Comparison of ENCODE assay signal across 20 cellular contexts in the genomic region with DNA sequence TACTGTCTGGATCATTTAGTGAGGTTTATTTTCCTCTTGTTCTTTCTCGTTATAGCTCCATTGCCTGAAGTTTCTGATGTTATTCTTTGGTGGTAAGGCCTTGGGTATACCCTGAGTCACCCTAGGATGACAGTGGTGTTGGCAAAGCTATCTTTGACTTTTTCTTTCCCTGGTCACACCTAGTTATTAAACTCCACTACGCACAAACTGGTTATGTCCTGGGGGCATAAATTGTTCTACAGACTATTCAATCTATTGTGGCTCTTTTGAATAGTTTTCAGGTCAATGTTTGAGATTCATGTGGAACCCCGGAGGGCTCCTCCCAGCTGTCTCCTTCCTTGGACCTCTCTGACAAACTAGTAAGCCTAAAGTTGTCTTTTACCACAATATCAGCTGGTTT.
A peak's percentile ranks its signal among the peaks of the same experiment; 100 is the strongest.
DNase-seq lines count a peak whose midpoint lies in the region; ATAC-seq and TF ChIP-seq lines count a peak whose summit lies in the region.
"Had no signal": no experiment of that assay in that cellular context is flagged by ENCODE, and none has a peak within 500 bp of the region (broad histone marks: within the 10 kb centered on the region; RNA-seq: fewer than 3 reads in every experiment).

No MANE protein-coding gene starts in this region.

- CTCF ChIA-PET in RWPE1 (lab: Yijun Ruan, JAX) = interaction anchor here (0.6 kb wide), 2 partner anchors 90 to 415 kb away, joined by 3 read pairs; no protein-coding TSS in a partner anchor
- CTCF ChIA-PET in naive thymus-derived CD4-positive, alpha-beta T cell (lab: Charles Lee) = no interaction called here

- no peak overlapping the region for H3K27ac ChIP-seq in RWPE1
- H3K27ac ChIP-seq in endodermal cell (ENCODE audit: low read depth, low read length) = no peak overlapping the region
- H3K27ac ChIP-seq in naive thymus-derived CD4-positive, alpha-beta T cell (ENCODE audit: low read depth, low read length) = no peak overlapping the region
- H3K27ac ChIP-seq: BLaER1, SJSA1 had no signal

- intact Hi-C loops in naive thymus-derived CD4-positive, alpha-beta T cell (cut with micrococcal nuclease) = no loop called here

- peaks cover 2% of the 10 kb centered on the region for H3K27me3 Mint-ChIP-seq in endodermal cell (ENCODE audit: insufficient read depth)
- peaks cover 5 to 26% (median 14%) of the 10 kb centered on the region in 5 donors for H3K27me3 Mint-ChIP-seq in naive thymus-derived CD4-positive, alpha-beta T cell

- DNase-seq in M059J (ENCODE audit: low read depth) (peak; percentile 93), RWPE1 (ENCODE audit: low spot score) (peak; percentile 24), endodermal cell (no peak), A172 (ENCODE audit: low spot score) (no peak), NCI-H2227 treated with DMSO at 0.1 percent for 48 hours (lab: John Stamatoyannopoulos, UW) (no peak), epidermal melanocyte (ENCODE audit: insufficient read length, low spot score) (no peak)
- no peak for DNase-seq in naive thymus-derived CD4-positive, alpha-beta T cell
- DNase-seq: ACHN; CD4-positive, alpha-beta T cell; COR-L47; DMS 273 treated with DMSO at 0.1 percent for 48 hours; DMS79 treated with DMSO at 0.1 percent for 48 hours; NCI-H1694; NCI-H510A; NCI-H748 treated with DMSO at 0.1 percent for 48 hours had no signal

- no peak overlapping the region for H3K4me3 Mint-ChIP-seq in endodermal cell
- H3K4me3 Mint-ChIP-seq in naive thymus-derived CD4-positive, alpha-beta T cell = no peak overlapping the region
- H3K4me3 Mint-ChIP-seq: CD4-positive, alpha-beta T cell had no signal

- H3K4me1 ChIP-seq in endodermal cell (ENCODE audit: control insufficient read depth, insufficient read depth, low read length) = no peaks in the 10 kb centered on the region
- H3K4me1 ChIP-seq in naive thymus-derived CD4-positive, alpha-beta T cell (ENCODE audit: control insufficient read depth in 2 of 2, insufficient read depth in 2 of 2, low read length in 2 of 2) = no peaks in the 10 kb centered on the region
- H3K4me1 ChIP-seq: BLaER1, SJSA1 had no signal

- no peaks in the 10 kb centered on the region for H3K36me3 ChIP-seq in endodermal cell (ENCODE audit: control insufficient read depth, insufficient read depth, low read length)
- no peaks in the 10 kb centered on the region for H3K36me3 ChIP-seq in naive thymus-derived CD4-positive, alpha-beta T cell (ENCODE audit: control insufficient read depth in 2 of 3, insufficient read depth in 3 of 3, low read length in 3 of 3)
- H3K36me3 ChIP-seq: BLaER1, SJSA1 had no signal

- H3K27ac Mint-ChIP-seq in endodermal cell = no peak overlapping the region
- H3K27ac Mint-ChIP-seq in naive thymus-derived CD4-positive, alpha-beta T cell = no peak overlapping the region
- H3K27ac Mint-ChIP-seq: CD4-positive, alpha-beta T cell; IgD-negative memory B cell had no signal

- peak overlapping the region; percentile 29 for H3K4me3 ChIP-seq in endodermal cell (ENCODE audit: low read length)
- H3K4me3 ChIP-seq in naive thymus-derived CD4-positive, alpha-beta T cell (ENCODE audit: low read length) = no peak overlapping the region
- H3K4me3 ChIP-seq: BLaER1, SJSA1 had no signal

- WGBS in endodermal cell (ENCODE audit: insufficient coverage in 1 of 2, insufficient read length in 1 of 2), 2 experiments = 38 to 76% methylated on average over 1 to 3 of the region's 3 CpGs

- H3K36me3 Mint-ChIP-seq in endodermal cell (ENCODE audit: low read depth) = peaks cover 10% of the 10 kb centered on the region
- H3K36me3 Mint-ChIP-seq in naive thymus-derived CD4-positive, alpha-beta T cell = peaks cover 0 to 5% (median 0%) of the 10 kb centered on the region in 5 donors
- H3K36me3 Mint-ChIP-seq: IgD-negative memory B cell had no signal

- no peak for TF ChIP-seq CTCF in RWPE1 (conservative IDR thresholded peaks at IDR 0.05; ENCODE audit: low read depth)
- TF ChIP-seq CTCF in endodermal cell (conservative IDR thresholded peaks at IDR 0.05) = no peak

- ATAC-seq in naive thymus-derived CD4-positive, alpha-beta T cell = no peak
- ATAC-seq: Panc1, Right ventricle myocardium inferior had no signal

- no peaks in the 10 kb centered on the region for H3K4me1 Mint-ChIP-seq in endodermal cell
- no peaks in the 10 kb centered on the region for H3K4me1 Mint-ChIP-seq in naive thymus-derived CD4-positive, alpha-beta T cell

- peaks cover 26% of the 10 kb centered on the region for H3K9me3 ChIP-seq in endodermal cell (ENCODE audit: control insufficient read depth, low read length)
- no peaks in the 10 kb centered on the region for H3K9me3 ChIP-seq in naive thymus-derived CD4-positive, alpha-beta T cell (ENCODE audit: control insufficient read depth in 2 of 3, low read length in 3 of 3)
- H3K9me3 ChIP-seq: BLaER1, SJSA1 had no signal

- H3K27me3 ChIP-seq in endodermal cell (ENCODE audit: control insufficient read depth, insufficient read depth, low read length, poor library complexity, severe bottlenecking) = no peaks in the 10 kb centered on the region
- no peaks in the 10 kb centered on the region for H3K27me3 ChIP-seq in naive thymus-derived CD4-positive, alpha-beta T cell (ENCODE audit: control insufficient read depth in 2 of 2, insufficient read depth in 2 of 2, low read length in 2 of 2)
- H3K27me3 ChIP-seq: BLaER1 had no signal

- no peak overlapping the region for H3K9ac ChIP-seq in endodermal cell (ENCODE audit: extremely low read depth, low read length, poor library complexity, severe bottlenecking)
- H3K9ac ChIP-seq: BLaER1 had no signal

- POLR2A ChIA-PET in RWPE1 (lab: Yijun Ruan, JAX; ENCODE audit: low non-redundant PET) = interaction anchor here (0.7 kb wide), 1 partner anchor 142 kb away, joined by 3 read pairs; no protein-coding TSS in a partner anchor
- POLR2A ChIA-PET in naive thymus-derived CD4-positive, alpha-beta T cell (lab: Charles Lee) = no interaction called here

- peaks cover 19% of the 10 kb centered on the region for H3K9me3 Mint-ChIP-seq in endodermal cell
- H3K9me3 Mint-ChIP-seq in naive thymus-derived CD4-positive, alpha-beta T cell = peaks cover 0 to 13% (median 8%) of the 10 kb centered on the region in 11 donors

Comparison
In these comparisons a context has a peak if more than half of its experiments do, and no peak if none do; other contexts are left out.
1. DNase-seq: peak in M059J (single experiment) and RWPE1 (single experiment); none in endodermal cell (single experiment), A172 (single experiment), NCI-H2227 treated with DMSO at 0.1 percent for 48 hours (single experiment), naive thymus-derived CD4-positive, alpha-beta T cell (0 of 9) and epidermal melanocyte (single experiment).